ENCODE assay signal across 8 cellular contexts in genomic region chr3:184379375-184380209, GRCh38. TPM values are rescaled to one million over a fixed set of nuclear protein-coding genes. Genes with fewer than 3 reads are reported as not detected.
DNase-seq lines count a peak whose midpoint lies in the region; ATAC-seq, FAIRE-seq and TF ChIP-seq lines count a peak whose summit lies in the region.

CHRD (plus strand) TSS chr3:184380054; CDS start chr3:184380319, 265 bp downstream.

- H3K79me2 ChIP-seq in astrocyte (ENCODE audit: insufficient read depth, low read length) = no peaks in the 10 kb centered on the region

- H3K4me3 Mint-ChIP-seq in astrocyte (ENCODE audit: unreplicated experiment) = peak within 1 kb of the TSS; percentile 80

- H3K27ac Mint-ChIP-seq in astrocyte (ENCODE audit: unreplicated experiment) = peak within 1 kb of the TSS; percentile 50

- DNase-seq in astrocyte (ENCODE audit: low read depth) = no peak
- peak; percentile 47 for DNase-seq in islet precursor cell
- DNase-seq in NCI-H2081 treated with DMSO at 0.1 percent for 48 hours (lab: John Stamatoyannopoulos, UW) = no peak

- peaks cover 61% of the 10 kb centered on the region for H3K27me3 Mint-ChIP-seq in astrocyte (ENCODE audit: low read depth, unreplicated experiment)

- H3K27me3 ChIP-seq in HUES6 (ENCODE audit: control insufficient read depth, insufficient read depth, low read length) = peaks cover 61% of the 10 kb centered on the region
- peaks cover 49% of the 10 kb centered on the region for H3K27me3 ChIP-seq in astrocyte (ENCODE audit: insufficient read depth, low read length)

- no peaks in the 10 kb centered on the region for H3K9me3 ChIP-seq in HUES6 (ENCODE audit: control insufficient read depth, insufficient read depth, low read depth, low read length)
- H3K9me3 ChIP-seq in astrocyte (ENCODE audit: insufficient read depth, low read depth, low read length) = no peaks in the 10 kb centered on the region

- H3K4me1 Mint-ChIP-seq in astrocyte (ENCODE audit: low read depth, unreplicated experiment) = peaks cover 18% of the 10 kb centered on the region

- peak within 1 kb of the TSS; percentile 69 for H3K4me3 ChIP-seq in HUES6 (ENCODE audit: low read depth, low read length)
- H3K4me3 ChIP-seq in astrocyte (ENCODE audit: insufficient read depth, low read depth, low read length) = peak within 1 kb of the TSS; percentile 37
- H3K4me3 ChIP-seq in skin epidermis = peak within 1 kb of the TSS; percentile 25 to 49 (median 41)

- FAIRE-seq in astrocyte (lab: Jason Lieb, UNC) = no peak

- no peaks in the 10 kb centered on the region for H4K20me1 ChIP-seq in astrocyte (ENCODE audit: insufficient read depth, low read length)

- no peak for TF ChIP-seq CTCF in astrocyte (IDR thresholded peaks at IDR 0.05; ENCODE audit: insufficient read depth, low read depth, low read length)

- H3K27ac ChIP-seq in HUES6 (ENCODE audit: low read depth, low read length) = no peak within 1 kb of the TSS
- no peak within 1 kb of the TSS for H3K27ac ChIP-seq in astrocyte (ENCODE audit: low read depth, low read length)
- peak within 1 kb of the TSS in 19 of 21 experiments; percentile 19 to 85 (median 70) for H3K27ac ChIP-seq in skin epidermis

- peak within 1 kb of the TSS; percentile 82 for H3K4me2 ChIP-seq in astrocyte (ENCODE audit: low read length)

- H3K36me3 ChIP-seq in HUES6 (ENCODE audit: control insufficient read depth, insufficient read depth, low read length) (no peaks in the 10 kb centered on the region), astrocyte (ENCODE audit: insufficient read depth, low read length) (no peaks in the 10 kb centered on the region)

- peak within 1 kb of the TSS; percentile 69 for H2AFZ ChIP-seq in astrocyte (ENCODE audit: low read depth, low read length)

- H3K36me3 Mint-ChIP-seq in astrocyte (ENCODE audit: low read depth, unreplicated experiment) = peaks cover 4% of the 10 kb centered on the region

- ATAC-seq in GM19455 (IDR thresholded peaks at IDR 0.05; ENCODE audit: unreplicated experiment) (no peak), HG03378 (IDR thresholded peaks at IDR 0.05; ENCODE audit: unreplicated experiment) (no peak), HG02588 (IDR thresholded peaks at IDR 0.05; ENCODE audit: unreplicated experiment) (no peak)

- H3K4me1 ChIP-seq in HUES6 (ENCODE audit: control insufficient read depth, insufficient read depth, low read length) (peaks cover 48% of the 10 kb centered on the region), astrocyte (ENCODE audit: insufficient read depth, low read length) (peaks cover 5% of the 10 kb centered on the region)

- no peaks in the 10 kb centered on the region for H3K9me3 Mint-ChIP-seq in astrocyte (ENCODE audit: unreplicated experiment)

- H3K9ac ChIP-seq in HUES6 (ENCODE audit: low read length) (peak within 1 kb of the TSS; percentile 3), astrocyte (ENCODE audit: low read length) (no peak within 1 kb of the TSS)

RNA-seq across cellular contexts. Expression of gene CHRD, which starts in this region (rescaled TPM):
- total RNA-seq in astrocyte = 3.4 and 5.6 TPM in 2 replicates

Comparison
In these comparisons a context has a peak if more than half of its experiments do, and no peak if none do; other contexts are left out.
1. H3K27ac ChIP-seq: peak in skin epidermis (19 of 21); none in HUES6 (single experiment) and astrocyte (single experiment).
2. Peak in every context shown above with its lines, with median percentiles within 50 percentile points of each other: H3K4me3 ChIP-seq.